In genomic region chr9:69261636-69262035, GRCh38 we compare ENCODE assay signal across 2 cellular contexts.
TF ChIP-seq lines count a peak whose summit lies in the region.

No MANE protein-coding gene starts in this region.

TF ChIP-seq in WTC11, 78 proteins besides CTCF, POLR2A, EP300 and RAD21 (continued from another document):
- no peak for TF ChIP-seq STAT6 (CRISPR knock-in tag; conservative IDR thresholded peaks at IDR 0.05; ENCODE audit: low read depth)
- TF ChIP-seq JUN (CRISPR knock-in tag; IDR thresholded peaks at IDR 0.05), result no peak
- no peak for TF ChIP-seq E2F4 (CRISPR knock-in tag; IDR thresholded peaks at IDR 0.05; ENCODE audit: borderline replicate concordance, low read depth)
- TF ChIP-seq GRHL2 (CRISPR knock-in tag; IDR thresholded peaks at IDR 0.05; ENCODE audit: insufficient replicate concordance, severe bottlenecking), result no peak
- TF ChIP-seq ZNF532 (CRISPR knock-in tag; IDR thresholded peaks at IDR 0.05; ENCODE audit: borderline replicate concordance), result no peak
- no peak for TF ChIP-seq FOXK1 (CRISPR knock-in tag; IDR thresholded peaks at IDR 0.05)
- TF ChIP-seq PREB (CRISPR knock-in tag; IDR thresholded peaks at IDR 0.05; ENCODE audit: borderline replicate concordance), result no peak

TF ChIP-seq in HepG2, 621 proteins besides CTCF, POLR2A, EP300 and RAD21 (continued from another document):
- TF ChIP-seq ZBTB44 (CRISPR knock-in tag; IDR thresholded peaks at IDR 0.05) (no peak), GTF3A (CRISPR knock-in tag; conservative IDR thresholded peaks at IDR 0.05) (no peak), ZNF576 (CRISPR knock-in tag; IDR thresholded peaks at IDR 0.05) (no peak), ZNF646 (CRISPR knock-in tag; IDR thresholded peaks at IDR 0.05) (no peak), ZFAT (CRISPR knock-in tag; conservative IDR thresholded peaks at IDR 0.05) (no peak), ZSCAN12 (CRISPR knock-in tag; IDR thresholded peaks at IDR 0.05) (no peak), ZNF557 (CRISPR knock-in tag; IDR thresholded peaks at IDR 0.05) (no peak), ZNF343 (CRISPR knock-in tag; IDR thresholded peaks at IDR 0.05) (no peak), MED8 (CRISPR knock-in tag; IDR thresholded peaks at IDR 0.05; ENCODE audit: insufficient replicate concordance) (no peak), ZFP90 (CRISPR knock-in tag; IDR thresholded peaks at IDR 0.05; ENCODE audit: borderline replicate concordance) (no peak), HCFC1 (IDR thresholded peaks at IDR 0.05; ENCODE audit: low read depth, low read length) (no peak), KMT2A (CRISPR knock-in tag; IDR thresholded peaks at IDR 0.05) (no peak)
